1 cellular context compared by ENCODE assay signal in the genomic region with DNA sequence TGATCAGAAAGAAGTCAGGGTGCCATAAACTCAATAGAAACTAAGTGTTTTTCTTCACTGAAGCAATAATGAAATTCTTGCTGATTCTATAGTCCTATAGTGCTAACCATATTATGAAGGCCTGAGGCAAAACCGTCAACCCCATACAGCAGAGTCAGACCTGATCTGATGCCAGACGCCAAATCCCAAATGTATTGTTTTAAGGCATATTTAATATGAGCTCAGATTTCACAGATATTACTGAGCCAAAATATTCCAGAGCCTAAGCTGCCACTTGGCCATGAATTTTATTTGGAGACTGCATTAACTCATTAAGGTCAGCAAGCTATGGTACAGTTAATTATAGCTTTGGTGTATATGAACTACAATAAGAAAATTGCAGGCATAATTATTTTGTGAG.
TF ChIP-seq lines count a peak whose summit lies in the region.

No MANE protein-coding gene starts in this region.

TF ChIP-seq in SK-N-SH, 30 proteins besides CTCF, POLR2A, EP300 and RAD21 (continued from another document):
- TF ChIP-seq, protein P1, sequence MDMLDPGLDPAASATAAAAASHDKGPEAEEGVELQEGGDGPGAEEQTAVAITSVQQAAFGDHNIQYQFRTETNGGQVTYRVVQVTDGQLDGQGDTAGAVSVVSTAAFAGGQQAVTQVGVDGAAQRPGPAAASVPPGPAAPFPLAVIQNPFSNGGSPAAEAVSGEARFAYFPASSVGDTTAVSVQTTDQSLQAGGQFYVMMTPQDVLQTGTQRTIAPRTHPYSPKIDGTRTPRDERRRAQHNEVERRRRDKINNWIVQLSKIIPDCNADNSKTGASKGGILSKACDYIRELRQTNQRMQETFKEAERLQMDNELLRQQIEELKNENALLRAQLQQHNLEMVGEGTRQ (IDR thresholded peaks at IDR 0.05; ENCODE audit: borderline replicate concordance, low read depth, low read length): no peak
- no peak for TF ChIP-seq FOXJ3 (CRISPR knock-in tag; IDR thresholded peaks at IDR 0.05)
- TF ChIP-seq TAF1 (IDR thresholded peaks at IDR 0.05; ENCODE audit: borderline replicate concordance, low read depth, low read length): no peak
